ENCODE assay signal across 14 cellular contexts in the genomic region with DNA sequence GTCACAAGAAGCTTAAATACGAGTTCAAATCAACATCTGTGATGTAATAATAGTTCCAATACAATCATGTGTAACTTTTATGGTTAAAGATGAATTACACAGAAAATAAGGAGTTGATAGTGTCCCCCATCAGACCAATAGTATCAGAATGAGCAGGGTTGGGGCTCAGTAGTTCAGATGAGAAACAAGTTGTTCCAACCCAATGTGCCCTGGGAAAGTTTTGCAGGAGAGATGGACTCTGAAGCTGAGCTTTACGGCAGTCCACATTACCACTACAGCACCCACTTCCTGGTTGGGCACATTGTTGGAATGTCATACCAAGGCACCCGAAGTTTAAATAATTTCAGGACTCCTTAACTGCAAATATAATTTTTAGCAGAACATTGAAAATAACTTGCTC. TPM values are rescaled to one million over a fixed set of nuclear protein-coding genes. Genes with fewer than 3 reads are reported as not detected.
DNase-seq lines count a peak whose midpoint lies in the region; ATAC-seq and TF ChIP-seq lines count a peak whose summit lies in the region.
"Had no signal": no experiment of that assay in that cellular context is flagged by ENCODE, and none has a peak within 500 bp of the region (broad histone marks: within the 10 kb centered on the region; RNA-seq: fewer than 3 reads in every experiment).

No MANE protein-coding gene starts in this region.

- H3K27ac Mint-ChIP-seq in activated CD4-positive, alpha-beta T cell treated with anti-CD3 and anti-CD28 coated beads for 36 hours, result peak overlapping the region; percentile 88
- H3K27ac Mint-ChIP-seq in IgD-negative memory B cell (peak overlapping the region; percentile 93 to 100 (median 100)), progenitor cell of endocrine pancreas (peak overlapping the region; percentile 87)
- H3K27ac Mint-ChIP-seq in activated T-helper 2 cell treated with anti-CD3 and anti-CD28 coated beads, Interferon-gamma antibody, Interleukin-2, Interleukin-4, amounts not matched to agents 10 μg/mL and 5 μg/mL and 100 μg/mL, durations not matched to agents 14 hours and 24 hours and 36 hours, result peak overlapping the region; percentile 71

- H3K4me1 Mint-ChIP-seq in activated CD4-positive, alpha-beta T cell treated with anti-CD3 and anti-CD28 coated beads for 36 hours, result peaks cover 96% of the 10 kb centered on the region
- H3K4me1 Mint-ChIP-seq in IgD-negative memory B cell (peaks cover 47 to 83% (median 68%) of the 10 kb centered on the region in 3 donors), progenitor cell of endocrine pancreas (ENCODE audit: low read depth) (peaks cover 41% of the 10 kb centered on the region)
- H3K4me1 Mint-ChIP-seq in activated T-helper 2 cell treated with anti-CD3 and anti-CD28 coated beads, Interferon-gamma antibody, Interleukin-2, Interleukin-4, amounts not matched to agents 10 μg/mL and 5 μg/mL and 100 μg/mL, durations not matched to agents 14 hours and 24 hours and 36 hours (ENCODE audit: low read depth), result peaks cover 70% of the 10 kb centered on the region

- in situ Hi-C loops in GM13976 (cut with MboI; ENCODE audit: low sequenced_read_pairs, unreplicated experiment), result loop anchor here (5.0 kb wide), 1 partner anchor 213 kb away; no protein-coding TSS in a partner anchor

- no peak for TF ChIP-seq CTCF in progenitor cell of endocrine pancreas (IDR thresholded peaks at IDR 0.05; ENCODE audit: unreplicated experiment)
- no peak for TF ChIP-seq CTCF in GM13976 (IDR thresholded peaks at IDR 0.05; ENCODE audit: borderline replicate concordance, control extremely low read depth, extremely low read depth, insufficient read depth, missing control alignments)

- DNase-seq in activated CD4-positive, alpha-beta T cell treated with anti-CD3 and anti-CD28 coated beads for 36 hours, result no peak
- no peak for DNase-seq in activated CD4-positive, alpha-beta T cell treated with anti-CD3 and anti-CD28 coated beads for 1 hour
- no peak for DNase-seq in activated T-helper 2 cell treated with anti-CD3 and anti-CD28 coated beads, Interferon-gamma antibody, Interleukin-2, Interleukin-4, amounts not matched to agents 10 μg/mL and 5 μg/mL and 100 μg/mL, durations not matched to agents 14 hours and 24 hours and 36 hours (ENCODE audit: low spot score)
- DNase-seq in progenitor cell of endocrine pancreas (ENCODE audit: low spot score, unreplicated experiment), result no peak
- no peak for DNase-seq in DMS 273 treated with DMSO at 0.1 percent for 48 hours (lab: John Stamatoyannopoulos, UW)
- no peak for DNase-seq in GM13976 (ENCODE audit: low spot score)
- DNase-seq in kidney glomerular epithelial cell (lab: John Stamatoyannopoulos, UW), result no peak
- DNase-seq: NCI-H146, NCI-H2227 treated with DMSO at 0.1 percent for 48 hours, pancreas, upper lobe of left lung had no signal

- ATAC-seq in activated CD4-positive, alpha-beta T cell treated with anti-CD3 and anti-CD28 coated beads for 36 hours, result no peak
- ATAC-seq: left lobe of liver, pancreas had no signal

- H3K9me3 Mint-ChIP-seq in activated CD4-positive, alpha-beta T cell treated with anti-CD3 and anti-CD28 coated beads for 36 hours (ENCODE audit: low read depth), result no peaks in the 10 kb centered on the region
- no peaks in the 10 kb centered on the region for H3K9me3 Mint-ChIP-seq in IgD-negative memory B cell
- no peaks in the 10 kb centered on the region for H3K9me3 Mint-ChIP-seq in activated T-helper 2 cell treated with anti-CD3 and anti-CD28 coated beads, Interferon-gamma antibody, Interleukin-2, Interleukin-4, amounts not matched to agents 10 μg/mL and 5 μg/mL and 100 μg/mL, durations not matched to agents 14 hours and 24 hours and 36 hours
- H3K9me3 Mint-ChIP-seq in progenitor cell of endocrine pancreas (ENCODE audit: low read depth), result no peaks in the 10 kb centered on the region

- CTCF ChIA-PET in activated CD4-positive, alpha-beta T cell treated with anti-CD3 and anti-CD28 coated beads for 36 hours (lab: Charles Lee), result interaction anchor here (0.7 to 1.2 kb wide), 8 partner anchors 10 to 256 kb away, joined by 3 to 5 read pairs (median 3); no protein-coding TSS in a partner anchor

- intact Hi-C loops in activated CD4-positive, alpha-beta T cell treated with anti-CD3 and anti-CD28 coated beads for 36 hours (cut with DNase I, micrococcal nuclease), result loop anchor here (2.0 to 5.0 kb wide), 7 partner anchors 77 to 1078 kb away; a partner anchor contains a TSS
- intact Hi-C loops in activated T-helper 2 cell treated with anti-CD3 and anti-CD28 coated beads, Interferon-gamma antibody, Interleukin-2, Interleukin-4, amounts not matched to agents 10 μg/mL and 5 μg/mL and 100 μg/mL, durations not matched to agents 14 hours and 24 hours and 36 hours (cut with micrococcal nuclease), result loop anchor here (5.0 to 10.0 kb wide), 3 partner anchors 213 to 465 kb away; a partner anchor contains a TSS

- H3K27me3 Mint-ChIP-seq in activated CD4-positive, alpha-beta T cell treated with anti-CD3 and anti-CD28 coated beads for 36 hours, result peaks cover 10% of the 10 kb centered on the region
- H3K27me3 Mint-ChIP-seq in IgD-negative memory B cell (peaks cover 5% of the 10 kb centered on the region), progenitor cell of endocrine pancreas (peaks cover 3% of the 10 kb centered on the region)
- peaks cover 23% of the 10 kb centered on the region for H3K27me3 Mint-ChIP-seq in activated T-helper 2 cell treated with anti-CD3 and anti-CD28 coated beads, Interferon-gamma antibody, Interleukin-2, Interleukin-4, amounts not matched to agents 10 μg/mL and 5 μg/mL and 100 μg/mL, durations not matched to agents 14 hours and 24 hours and 36 hours (ENCODE audit: low read depth)

- POLR2A ChIA-PET in activated CD4-positive, alpha-beta T cell treated with anti-CD3 and anti-CD28 coated beads for 36 hours (lab: Charles Lee), result interaction anchor here (1.0 kb wide), 1 partner anchor 252 kb away, joined by 6 read pairs; no protein-coding TSS in a partner anchor

- peak overlapping the region; percentile 31 for H3K4me3 Mint-ChIP-seq in activated CD4-positive, alpha-beta T cell treated with anti-CD3 and anti-CD28 coated beads for 36 hours
- H3K4me3 Mint-ChIP-seq in IgD-negative memory B cell, result peak overlapping the region in 2 of 4 donors; percentile 61 to 81
- no peak overlapping the region for H3K4me3 Mint-ChIP-seq in activated T-helper 2 cell treated with anti-CD3 and anti-CD28 coated beads, Interferon-gamma antibody, Interleukin-2, Interleukin-4, amounts not matched to agents 10 μg/mL and 5 μg/mL and 100 μg/mL, durations not matched to agents 14 hours and 24 hours and 36 hours (ENCODE audit: low read depth)
- no peak overlapping the region for H3K4me3 Mint-ChIP-seq in progenitor cell of endocrine pancreas (ENCODE audit: low read depth)

- no peaks in the 10 kb centered on the region for H3K36me3 Mint-ChIP-seq in activated CD4-positive, alpha-beta T cell treated with anti-CD3 and anti-CD28 coated beads for 36 hours (ENCODE audit: low read depth)
- H3K36me3 Mint-ChIP-seq in IgD-negative memory B cell (peaks cover 4% of the 10 kb centered on the region), progenitor cell of endocrine pancreas (ENCODE audit: insufficient read depth) (no peaks in the 10 kb centered on the region)
- no peaks in the 10 kb centered on the region for H3K36me3 Mint-ChIP-seq in activated T-helper 2 cell treated with anti-CD3 and anti-CD28 coated beads, Interferon-gamma antibody, Interleukin-2, Interleukin-4, amounts not matched to agents 10 μg/mL and 5 μg/mL and 100 μg/mL, durations not matched to agents 14 hours and 24 hours and 36 hours (ENCODE audit: low read depth)

RNA-seq across cellular contexts. Expression of a gene that starts 12.1 kb away (rescaled TPM):
- total RNA-seq in activated CD4-positive, alpha-beta T cell treated with anti-CD3 and anti-CD28 coated beads for 36 hours, result 10 to 100 TPM; 75.4 to 89.3 TPM
- 862 TPM for polyA plus RNA-seq in IgD-negative memory B cell
- total RNA-seq in activated T-helper 2 cell treated with anti-CD3 and anti-CD28 coated beads, Interferon-gamma antibody, Interleukin-2, Interleukin-4, amounts not matched to agents 10 μg/mL and 5 μg/mL and 100 μg/mL, durations not matched to agents 14 hours and 24 hours and 36 hours, result 140 and 144 TPM in 2 replicates
- 5.9 and 10.4 TPM in 2 replicates for total RNA-seq in progenitor cell of endocrine pancreas
- total RNA-seq: RPMI7951 had no signal
